22 cellular contexts compared by ENCODE assay signal in genomic region chr10:52967806-52968795, GRCh38.
DNase-seq lines count a peak whose midpoint lies in the region; ATAC-seq and TF ChIP-seq lines count a peak whose summit lies in the region.
"Had no signal": no experiment of that assay in that cellular context is flagged by ENCODE, and none has a peak within 500 bp of the region (broad histone marks: within the 10 kb centered on the region; RNA-seq: fewer than 3 reads in every experiment).

No MANE protein-coding gene starts in this region.

- WGBS in endodermal cell (ENCODE audit: insufficient coverage in 1 of 2, insufficient read length in 1 of 2), 2 experiments = 84 to 92% methylated on average over 4 of the region's 4 CpGs

- H3K4me3 Mint-ChIP-seq in endodermal cell = no peak overlapping the region

- peaks cover 25% of the 10 kb centered on the region for H3K4me1 Mint-ChIP-seq in endodermal cell

- H3K4me1 ChIP-seq in HUES48 (ENCODE audit: control insufficient read depth, insufficient read depth, low read length) = peaks cover 49% of the 10 kb centered on the region
- H3K4me1 ChIP-seq in endodermal cell (ENCODE audit: control insufficient read depth, insufficient read depth, low read length) = peaks cover 12% of the 10 kb centered on the region
- peaks cover 33% of the 10 kb centered on the region; the same call in 1 of the 2 replicates for H3K4me1 ChIP-seq in iPS-20b (ENCODE audit: insufficient read depth, low read length)
- H3K4me1 ChIP-seq: A549, BE2C had no signal

- H3K4me3 ChIP-seq in HUES48 (ENCODE audit: low read depth, low read length) = no peak overlapping the region
- H3K4me3 ChIP-seq in endodermal cell (ENCODE audit: low read length) = peak overlapping the region; percentile 19
- no peak overlapping the region for H3K4me3 ChIP-seq in iPS-20b (ENCODE audit: low read length)
- H3K4me3 ChIP-seq in retinal pigment epithelial cell (ENCODE audit: low read length) = no peak overlapping the region
- H3K4me3 ChIP-seq: A549 had no signal

- TF ChIP-seq POLR2A in GM18505 (IDR thresholded peaks at IDR 0.05; ENCODE audit: borderline replicate concordance, extremely low read depth, insufficient read depth, insufficient read length) = no peak

- H3K9me3 ChIP-seq in HUES48 (ENCODE audit: control insufficient read depth, insufficient read depth, low read length) = peaks cover 21% of the 10 kb centered on the region
- H3K9me3 ChIP-seq in endodermal cell (ENCODE audit: control insufficient read depth, low read length) = peaks cover 34% of the 10 kb centered on the region
- peaks cover 16% of the 10 kb centered on the region for H3K9me3 ChIP-seq in iPS-20b (ENCODE audit: insufficient read depth, low read depth, low read length)
- H3K9me3 ChIP-seq: A549, BE2C, SK-N-SH had no signal

- H3K27me3 ChIP-seq in HUES48 (ENCODE audit: control insufficient read depth, insufficient read depth, low read length) (no peaks in the 10 kb centered on the region), endodermal cell (ENCODE audit: control insufficient read depth, insufficient read depth, low read length, poor library complexity, severe bottlenecking) (no peaks in the 10 kb centered on the region), iPS-20b (ENCODE audit: insufficient read depth, low read length) (no peaks in the 10 kb centered on the region)
- H3K27me3 ChIP-seq: BE2C had no signal

- no peak for ATAC-seq in GM18505 (IDR thresholded peaks at IDR 0.05; ENCODE audit: unreplicated experiment)
- ATAC-seq: A549 had no signal

- peaks cover 28% of the 10 kb centered on the region for H3K9me3 Mint-ChIP-seq in endodermal cell

- H3K9ac ChIP-seq in HUES48 (ENCODE audit: low read depth, low read length) (peak overlapping the region; percentile 56), endodermal cell (ENCODE audit: extremely low read depth, low read length, poor library complexity, severe bottlenecking) (no peak overlapping the region), iPS-20b (ENCODE audit: low read depth, low read length) (peak overlapping the region; percentile 44; the same call in 1 of the 2 replicates)
- H3K9ac ChIP-seq: SK-N-SH had no signal

- H3K27me3 Mint-ChIP-seq in endodermal cell (ENCODE audit: insufficient read depth) = no peaks in the 10 kb centered on the region

- no peaks in the 10 kb centered on the region for H3K36me3 ChIP-seq in HUES48 (ENCODE audit: control insufficient read depth, insufficient read depth, low read length)
- H3K36me3 ChIP-seq in endodermal cell (ENCODE audit: control insufficient read depth, insufficient read depth, low read length) = no peaks in the 10 kb centered on the region
- H3K36me3 ChIP-seq in iPS-20b (ENCODE audit: insufficient read depth, low read depth, low read length) = 0 out of 2 replicates have a peak, but pooled peaks cover 14% of the 10 kb centered on the region
- H3K36me3 ChIP-seq: BE2C had no signal

- H3K27ac ChIP-seq in HUES48 (ENCODE audit: low read depth, low read length) (peak overlapping the region; percentile 91), endodermal cell (ENCODE audit: low read depth, low read length) (no peak overlapping the region), iPS-20b (ENCODE audit: low read length) (peak overlapping the region; percentile 59)
- H3K27ac ChIP-seq: A549, RWPE1 had no signal

- DNase-seq in endodermal cell (no peak), retinal pigment epithelial cell (ENCODE audit: low read depth) (peak; percentile 4), NCI-H345 treated with DMSO at 0.1 percent for 48 hours (lab: John Stamatoyannopoulos, UW; ENCODE audit: unreplicated experiment) (no peak)
- DNase-seq in stimulated activated CD8-positive, alpha-beta memory T cell treated with anti-CD3 and anti-CD28 coated beads, Interleukin-4, amount 100 ng/mL, for 48 hours = no peak
- DNase-seq: BE2C; DMS79; HCEC 1CT; KG1; NCI-H1092; NCI-H1436; NCI-H187 treated with DMSO at 0.1 percent for 48 hours; NCI-H2227 treated with DMSO at 0.1 percent for 48 hours; NCI-H510A treated with DMSO at 0.1 percent for 48 hours; NCI-H748 treated with DMSO at 0.1 percent for 48 hours; NK-92 treated with Interleukin-12 subunit alpha and Interleukin-12 subunit beta, amount 100 ng/mL, for 24 hours; SHP77 treated with DMSO at 0.1 percent for 48 hours; SK-N-SH had no signal

- peak overlapping the region; percentile 13 for H3K27ac Mint-ChIP-seq in endodermal cell

- no peaks in the 10 kb centered on the region for H3K36me3 Mint-ChIP-seq in endodermal cell (ENCODE audit: low read depth)

- TF ChIP-seq CTCF in endodermal cell (conservative IDR thresholded peaks at IDR 0.05) (no peak), retinal pigment epithelial cell (conservative IDR thresholded peaks at IDR 0.05; ENCODE audit: low read depth, low read length) (no peak)
